7 cellular contexts compared by ENCODE assay signal in genomic region chr6:120137492-120137891, GRCh38.
"Had no signal": no experiment of that assay in that cellular context is flagged by ENCODE, and none has a peak within 500 bp of the region (broad histone marks: within the 10 kb centered on the region; RNA-seq: fewer than 3 reads in every experiment).

No MANE protein-coding gene starts in this region.

- DNase-seq: GDM1, GF-D8 had no signal

- ATAC-seq: GM12878 had no signal

- FAIRE-seq: GM12878, GM12891, GM12892, GM18507, GM19239 had no signal

- H3K4me3 ChIP-seq: GM12878 had no signal
